ENCODE assay signal across 25 cellular contexts in the genomic region with DNA sequence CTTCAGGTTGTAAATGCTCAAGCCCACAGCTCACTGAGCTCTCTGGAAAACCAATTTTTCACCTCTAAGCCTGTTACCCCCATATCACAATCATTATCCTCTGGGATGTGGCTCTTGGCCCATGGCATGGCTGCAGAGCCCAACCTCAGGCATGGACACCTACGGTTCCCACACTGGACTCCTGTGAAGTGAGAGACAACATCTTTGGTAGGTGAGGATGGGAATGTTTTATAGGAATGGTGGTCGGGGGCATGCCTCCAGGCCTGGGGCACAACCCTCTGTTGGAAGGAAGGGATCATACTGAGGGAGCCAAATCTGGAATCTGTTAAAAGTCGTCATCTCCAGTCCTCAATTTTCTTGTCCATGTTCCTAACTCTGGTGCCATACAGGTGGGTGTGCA.
"Had no signal": no experiment of that assay in that cellular context is flagged by ENCODE, and none has a peak within 500 bp of the region (broad histone marks: within the 10 kb centered on the region; RNA-seq: fewer than 3 reads in every experiment).

No MANE protein-coding gene starts in this region.

- ATAC-seq: Panc1, Right ventricle myocardium inferior, T-cell had no signal

- H3K27ac ChIP-seq: SK-N-MC had no signal

- H3K4me3 ChIP-seq: SK-N-MC had no signal

- DNase-seq: activated B cell treated with CpG ODN at 0.5 μM for 24 hours; activated CD4-positive, alpha-beta memory T cell treated with anti-CD3 and anti-CD28 coated beads for 36 hours; activated CD4-positive, alpha-beta T cell treated with anti-CD3 and anti-CD28 coated beads for 1 hour; activated CD4-positive, alpha-beta T cell treated with anti-CD3 and anti-CD28 coated beads, Interleukin-2, amount 10 ng/mL, durations not matched to agents 7 days and 5 days; activated gamma-delta T cell; activated naive CD4-positive, alpha-beta T cell treated with anti-CD3 and anti-CD28 coated beads for 36 hours; activated T-cell treated with anti-CD3 and anti-CD28 coated beads for 4 hours; activated T-cell treated with anti-CD3 and anti-CD28 coated beads, Interleukin-2, amount 50 U/mL, for 48 hours; KG1; MV-4-11; NCI-H1092 treated with DMSO at 0.1 percent for 48 hours; NCI-H1436; NCI-H187; NCI-H2081; NCI-H510A treated with DMSO at 0.1 percent for 48 hours; NCI-H69; NK-92 treated with Interleukin-12 subunit alpha and Interleukin-12 subunit beta, amount 100 ng/mL, for 24 hours; OCI-M1; RPMI8226; T-cell; T-helper 2 cell; T1000 had no signal
